ENCODE assay signal across 1 cellular context in genomic region chr3:51397389-51397788, GRCh38.
A peak's percentile ranks its signal among the peaks of the same experiment; 100 is the strongest.
TF ChIP-seq lines count a peak whose summit lies in the region.

No MANE protein-coding gene starts in this region.

TF ChIP-seq in HepG2, 621 proteins besides CTCF, POLR2A, EP300 and RAD21:
- TF ChIP-seq MTERF4 (CRISPR knock-in tag; IDR thresholded peaks at IDR 0.05): no peak
- TF ChIP-seq POLR2G (IDR thresholded peaks at IDR 0.05; ENCODE audit: low read depth, low read length): peak; percentile 36; the same call in 1 of the 2 replicates
- TF ChIP-seq RBM22 (optimal IDR thresholded peaks at IDR 0.05; ENCODE audit: low read length): peak; percentile 71
